ENCODE assay signal across 29 cellular contexts in the genomic region with DNA sequence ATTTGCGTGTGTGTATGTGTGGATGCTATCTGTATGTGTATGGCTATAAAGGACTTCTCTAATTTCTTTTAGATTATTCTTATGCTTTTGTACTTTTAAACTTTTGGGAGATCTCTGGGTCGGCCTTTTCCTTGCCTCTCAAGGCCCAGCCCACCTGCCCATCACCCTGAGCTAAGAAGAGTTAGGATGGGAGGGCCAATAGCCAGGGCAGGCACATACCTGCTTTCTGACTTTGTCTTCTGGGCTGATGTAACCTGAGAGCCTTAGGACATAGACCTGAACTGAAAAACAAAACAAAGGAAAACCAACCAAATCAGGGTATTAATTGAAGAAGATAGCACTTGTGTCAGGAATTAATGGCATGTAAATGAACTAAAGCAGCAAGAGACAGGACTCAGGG.
"Had no signal": no experiment of that assay in that cellular context is flagged by ENCODE, and none has a peak within 500 bp of the region (broad histone marks: within the 10 kb centered on the region; RNA-seq: fewer than 3 reads in every experiment).

No MANE protein-coding gene starts in this region.

- H3K36me3 ChIP-seq: left lung, lower lobe of right lung, pancreas, prostate gland, stomach, thyroid gland, transverse colon, upper lobe of right lung had no signal

- ATAC-seq: left colon; left lung; lower lobe of right lung; naive thymus-derived CD8-positive, alpha-beta T cell; pancreas; right cardiac atrium; sciatic nerve; stimulated activated naive B cell treated with anti-CD40 and anti-IgM and Interleukin-4, amounts not matched to agents 10 μg/mL and 1 μg/mL and 100 μg/mL, for 72 hours; stimulated activated naive CD8-positive, alpha-beta T cell treated with anti-CD3 and anti-CD28 coated beads, Interleukin-15, Interleukin-2, amounts not matched to agents 100 U/mL and 50 U/mL, for 24 hours; upper lobe of right lung had no signal

- H3K4me1 ChIP-seq: left lung, lower lobe of right lung, pancreas, prostate gland, stomach, testis, thyroid gland, transverse colon, upper lobe of right lung had no signal

- H3K27me3 ChIP-seq: left lung, pancreas, testis, thyroid gland, transverse colon, upper lobe of right lung had no signal

- FAIRE-seq: islet of Langerhans, kidney, pancreas had no signal

- H3K9me3 ChIP-seq: left lung, lower lobe of right lung, pancreas, prostate gland, testis, thyroid gland, upper lobe of right lung had no signal

- DNase-seq: hypothalamus; immature natural killer cell; kidney; left colon; left lung; lower lobe of right lung; mammary epithelial cell; mesenchymal stem cell; naive thymus-derived CD8-positive, alpha-beta T cell; nucleus accumbens; pancreas; posterior cingulate gyrus; retina; right cardiac atrium; stimulated activated CD4-positive, alpha-beta T cell treated with anti-CD3 and anti-CD28 coated beads, Interleukin-12 subunit alpha, Interleukin-12 subunit beta, amount 100 ng/mL, for 4 hours; stimulated activated CD4-positive, alpha-beta T cell treated with anti-CD3 and anti-CD28 coated beads, Interleukin-15, amount 100 ng/mL, for 24 hours; stimulated activated CD4-positive, alpha-beta T cell treated with anti-CD3 and anti-CD28 coated beads, Interleukin-2, amount 100 ng/mL, for 24 hours; stimulated activated CD4-positive, alpha-beta T cell treated with anti-CD3 and anti-CD28 coated beads, Interleukin-4, amount 100 ng/mL, for 1 hour; stimulated activated naive B cell treated with anti-CD40 and anti-IgM and Interleukin-4, amounts not matched to agents 10 μg/mL and 1 μg/mL and 100 μg/mL, for 72 hours; stimulated activated naive CD8-positive, alpha-beta T cell treated with anti-CD3 and anti-CD28 coated beads, Interleukin-15, Interleukin-2, amounts not matched to agents 100 U/mL and 50 U/mL, for 24 hours; stomach; testis; thyroid gland; transverse colon; upper lobe of right lung had no signal

- H3K4me3 ChIP-seq: left lung, lower lobe of right lung, pancreas, prostate gland, skin epidermis, stomach, testis, thyroid gland, transverse colon, upper lobe of right lung had no signal

- H3K27ac ChIP-seq: left lung, lower lobe of right lung, pancreas, prostate gland, skin epidermis, stomach, testis, thyroid gland, transverse colon, upper lobe of right lung had no signal
